16 cellular contexts compared by ENCODE assay signal in genomic region chr7:22325671-22326070, GRCh38.
"Had no signal": no experiment of that assay in that cellular context is flagged by ENCODE, and none has a peak within 500 bp of the region (broad histone marks: within the 10 kb centered on the region; RNA-seq: fewer than 3 reads in every experiment).

No MANE protein-coding gene starts in this region.

- H3K9me3 ChIP-seq: ascending aorta, left lung, spleen, tibial artery had no signal

- H3K27me3 ChIP-seq: ascending aorta, left lung, spleen had no signal

- H3K27ac ChIP-seq: ascending aorta, coronary artery, left lung, spleen, tibial artery had no signal

- H3K4me3 ChIP-seq: ascending aorta, coronary artery, left lung, spleen, tibial artery had no signal

- ATAC-seq: activated T-cell treated with anti-CD3 and anti-CD28 coated beads, Interleukin-2, amount 50 U/mL, for 72 hours; left lung had no signal

- DNase-seq: activated CD4-positive, alpha-beta T cell treated with anti-CD3 and anti-CD28 coated beads, Interleukin-2, amount 50 U/mL, for 4 hours; activated effector memory CD4-positive, alpha-beta T cell treated with anti-CD3 and anti-CD28 coated beads, Interleukin-2, amount 50 U/mL, for 16 hours; activated naive CD4-positive, alpha-beta T cell treated with anti-CD3 and anti-CD28 coated beads, Interleukin-2, amount 50 U/mL, for 16 hours; activated T-cell treated with anti-CD3 and anti-CD28 coated beads, Interleukin-2, amount 50 U/mL, for 72 hours; hypothalamus; islet precursor cell; left lung; occipital lobe; posterior cingulate gyrus; retina; spleen; stimulated activated naive CD4-positive, alpha-beta T cell treated with Interleukin-2 at 50 U/mL for 16 hours; substantia nigra; tibial artery had no signal

- H3K36me3 ChIP-seq: ascending aorta, left lung, spleen, tibial artery had no signal

- H3K4me1 ChIP-seq: ascending aorta, left lung, tibial artery had no signal
